In the genomic region with DNA sequence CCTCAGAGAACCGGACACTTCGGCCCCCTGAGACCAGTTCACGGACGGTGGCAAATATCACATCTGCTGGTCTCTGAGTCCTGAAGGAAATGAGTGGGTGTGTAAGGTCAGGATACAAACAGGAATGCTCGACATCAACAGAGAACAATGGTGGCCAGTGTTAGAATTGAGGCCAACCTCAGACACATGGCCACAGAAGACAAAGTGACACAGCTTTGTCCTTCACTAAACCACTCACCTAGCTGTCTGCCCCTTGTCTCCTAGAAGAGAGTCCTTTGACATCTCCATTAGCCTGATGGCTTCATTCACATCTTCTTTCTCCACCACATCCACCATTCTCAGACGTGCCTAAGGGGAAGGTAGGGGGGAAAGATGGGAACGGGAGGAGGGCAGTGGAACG, we compare ENCODE assay signal across 11 cellular contexts. TPM values are rescaled to one million over a fixed set of nuclear protein-coding genes. Genes with fewer than 3 reads are reported as not detected.
DNase-seq lines count a peak whose midpoint lies in the region; ATAC-seq lines count a peak whose summit lies in the region.
"Had no signal": no experiment of that assay in that cellular context is flagged by ENCODE, and none has a peak within 500 bp of the region (broad histone marks: within the 10 kb centered on the region; RNA-seq: fewer than 3 reads in every experiment).

No MANE protein-coding gene starts in this region.

- ATAC-seq in Right ventricle myocardium superior (ENCODE audit: poor library complexity), result no peak
- ATAC-seq in naive thymus-derived CD8-positive, alpha-beta T cell, result no peak

- H3K4me1 ChIP-seq in mesodermal cell (ENCODE audit: control insufficient read depth, insufficient read depth, low read length, poor library complexity, severe bottlenecking), result peaks cover 41% of the 10 kb centered on the region

- DNase-seq in NAMALWA (ENCODE audit: low spot score), result peak; percentile 41
- DNase-seq in Right ventricle myocardium superior, result no peak
- no peak for DNase-seq in naive thymus-derived CD8-positive, alpha-beta T cell
- DNase-seq: CD4-positive, alpha-beta memory T cell; NCI-H1105; NCI-H526 had no signal

- intact Hi-C loops in Right ventricle myocardium superior (cut with DNase I), result no loop called here

- peaks cover 20 to 40% (median 25%) of the 10 kb centered on the region in 4 donors for H3K4me1 Mint-ChIP-seq in naive thymus-derived CD8-positive, alpha-beta T cell

- H3K9me3 ChIP-seq in mesodermal cell (ENCODE audit: control insufficient read depth, low read length), result no peaks in the 10 kb centered on the region
- H3K9me3 ChIP-seq: esophagus muscularis mucosa had no signal

- H3K27ac Mint-ChIP-seq in naive thymus-derived CD8-positive, alpha-beta T cell, result peak overlapping the region in 3 of 10 donors; percentile 18 to 71 (median 19)

- H3K4me3 Mint-ChIP-seq in naive thymus-derived CD8-positive, alpha-beta T cell, result no peak overlapping the region

- H3K4me3 ChIP-seq in mesodermal cell (ENCODE audit: extremely low read depth, insufficient read depth, low read length, poor library complexity, severe bottlenecking), result no peak overlapping the region
- H3K4me3 ChIP-seq: esophagus muscularis mucosa had no signal

- 94 to 95% methylated on average over 5 of the region's 8 CpGs for WGBS in mesodermal cell (ENCODE audit: insufficient coverage in 2 of 2), 2 experiments

- H3K27ac ChIP-seq in mesodermal cell (ENCODE audit: low read depth, low read length, severe bottlenecking), result peak overlapping the region; percentile 7
- H3K27ac ChIP-seq: HL-60 had no signal

- peaks cover 10 to 83% (median 20%) of the 10 kb centered on the region in 3 donors for H3K36me3 Mint-ChIP-seq in naive thymus-derived CD8-positive, alpha-beta T cell

- no peaks in the 10 kb centered on the region for H3K9me3 Mint-ChIP-seq in naive thymus-derived CD8-positive, alpha-beta T cell
- H3K9me3 Mint-ChIP-seq: brain, nephron had no signal

- H3K27me3 Mint-ChIP-seq in naive thymus-derived CD8-positive, alpha-beta T cell, result no peaks in the 10 kb centered on the region
- H3K27me3 Mint-ChIP-seq: brain; CD4-positive, alpha-beta memory T cell had no signal

- H3K36me3 ChIP-seq in mesodermal cell (ENCODE audit: control insufficient read depth, insufficient read depth, low read length), result peaks cover 84% of the 10 kb centered on the region

- POLR2A ChIA-PET in naive thymus-derived CD8-positive, alpha-beta T cell (lab: Charles Lee), result no interaction called here

RNA-seq across cellular contexts. Expression of gene COPS6, which starts 4.3 kb away (rescaled TPM):
- 129 TPM for polyA plus RNA-seq in mesodermal cell (2013, experiment 1 of 2)
- polyA plus RNA-seq in mesodermal cell (2013, experiment 2 of 2), result 110 TPM
- 107 TPM for total RNA-seq in Right ventricle myocardium superior
- total RNA-seq in naive thymus-derived CD8-positive, alpha-beta T cell, result 10 to 100 TPM; 72.0 to 80.2 TPM
- polyA plus RNA-seq in naive thymus-derived CD8-positive, alpha-beta T cell, result 100 to 1,000 TPM; 107 to 145 (median 121) TPM

RNA-seq across cellular contexts. Expression of gene MCM7, which starts 8.1 kb away (rescaled TPM):
- 165 TPM for polyA plus RNA-seq in mesodermal cell (2013, experiment 1 of 2)
- polyA plus RNA-seq in mesodermal cell (2013, experiment 2 of 2), result 151 TPM
- 21.6 TPM for total RNA-seq in Right ventricle myocardium superior
- total RNA-seq in naive thymus-derived CD8-positive, alpha-beta T cell, result 100 to 1,000 TPM; 159 to 161 TPM
- polyA plus RNA-seq in naive thymus-derived CD8-positive, alpha-beta T cell, result 10 to 100 TPM; 28.7 to 46.6 (median 40.1) TPM

RNA-seq across cellular contexts. Expression of gene AP4M1, which starts 8.4 kb away (rescaled TPM):
- polyA plus RNA-seq in mesodermal cell (2013, experiment 1 of 2), result 18.9 TPM
- polyA plus RNA-seq in mesodermal cell (2013, experiment 2 of 2), result 14.3 TPM
- 13.4 TPM for total RNA-seq in Right ventricle myocardium superior
- 10 to 100 TPM in 1 of 2 experiments, 1 to 10 TPM in 1; 7.5 to 10.9 TPM for total RNA-seq in naive thymus-derived CD8-positive, alpha-beta T cell
- 1 to 10 TPM; 1.7 to 3.6 (median 2.3) TPM for polyA plus RNA-seq in naive thymus-derived CD8-positive, alpha-beta T cell

RNA-seq across cellular contexts. Expression of gene ZNF3, which starts 11.5 kb away (rescaled TPM):
- 34.3 TPM for polyA plus RNA-seq in mesodermal cell (2013, experiment 1 of 2)
- 35.8 TPM for polyA plus RNA-seq in mesodermal cell (2013, experiment 2 of 2)
- total RNA-seq in Right ventricle myocardium superior, result 12.0 TPM
- 10 to 100 TPM; 42.7 to 48.8 TPM for total RNA-seq in naive thymus-derived CD8-positive, alpha-beta T cell
- polyA plus RNA-seq in naive thymus-derived CD8-positive, alpha-beta T cell, result 10 to 100 TPM; 17.4 to 28.4 (median 20.2) TPM

RNA-seq across cellular contexts. Expression of gene TAF6, which starts 26.1 kb away (rescaled TPM):
- polyA plus RNA-seq in mesodermal cell (2013, experiment 1 of 2), result 91.7 TPM
- polyA plus RNA-seq in mesodermal cell (2013, experiment 2 of 2), result 72.9 TPM
- 35.8 TPM for total RNA-seq in Right ventricle myocardium superior
- 10 to 100 TPM; 61.6 to 68.7 TPM for total RNA-seq in naive thymus-derived CD8-positive, alpha-beta T cell
- polyA plus RNA-seq in naive thymus-derived CD8-positive, alpha-beta T cell, result 10 to 100 TPM; 21.3 to 39.0 (median 31.5) TPM
